In the genomic region with DNA sequence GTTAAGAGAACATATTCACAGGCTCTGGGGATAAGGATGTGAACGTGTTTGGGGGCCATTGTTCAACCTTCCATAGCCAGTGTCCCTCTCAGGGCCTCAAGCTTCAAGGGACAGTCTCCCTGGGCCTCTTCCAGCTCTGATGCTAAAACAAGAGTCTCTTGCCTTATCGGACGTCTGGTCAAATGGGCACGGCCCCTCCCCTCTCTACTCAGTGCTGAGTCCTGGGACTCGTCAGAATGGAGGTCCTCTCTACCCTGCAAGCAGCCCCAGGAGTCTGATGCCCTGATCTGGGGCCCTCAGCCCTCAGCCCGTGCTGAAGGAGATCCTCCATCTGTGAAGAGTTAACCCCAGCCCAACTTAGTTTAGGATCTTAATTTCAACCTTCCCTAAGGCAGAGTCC, we compare ENCODE assay signal across 25 cellular contexts.
"Had no signal": no experiment of that assay in that cellular context is flagged by ENCODE, and none has a peak within 500 bp of the region (broad histone marks: within the 10 kb centered on the region; RNA-seq: fewer than 3 reads in every experiment).

No MANE protein-coding gene starts in this region.

- H3K36me3 Mint-ChIP-seq: activated naive CD4-positive, alpha-beta T cell treated with anti-CD3 and anti-CD28 coated beads, Interleukin-2, amount 10 ng/mL, durations not matched to agents 7 days and 5 days; naive thymus-derived CD8-positive, alpha-beta T cell; stimulated activated naive B cell treated with anti-CD40 and anti-IgM and Interleukin-4, amounts not matched to agents 10 μg/mL and 1 μg/mL and 100 μg/mL, for 72 hours had no signal

- H3K36me3 ChIP-seq: gastrocnemius medialis, pancreas, stomach, tibial artery had no signal

- H3K9me3 ChIP-seq: gastrocnemius medialis, pancreas, psoas muscle, stomach, tibial artery had no signal

- H3K4me2 ChIP-seq: smooth muscle cell had no signal

- H3K4me3 ChIP-seq: dorsolateral prefrontal cortex, gastrocnemius medialis, pancreas, psoas muscle, smooth muscle cell, stomach, tibial artery had no signal

- ATAC-seq: activated CD4-positive, alpha-beta T cell treated with anti-CD3 and anti-CD28 coated beads for 36 hours; gastrocnemius medialis; left colon; naive thymus-derived CD8-positive, alpha-beta T cell; pancreas; psoas muscle; stimulated activated naive B cell treated with anti-CD40 and anti-IgM and Interleukin-4, amounts not matched to agents 10 μg/mL and 1 μg/mL and 100 μg/mL, for 72 hours had no signal

- H3K27ac ChIP-seq: gastrocnemius medialis, psoas muscle, stomach, tibial artery had no signal

- H3K27me3 Mint-ChIP-seq: activated CD4-positive, alpha-beta T cell treated with anti-CD3 and anti-CD28 coated beads for 36 hours; central memory CD8-positive, alpha-beta T cell; naive thymus-derived CD8-positive, alpha-beta T cell; stimulated activated naive B cell treated with anti-CD40 and anti-IgM and Interleukin-4, amounts not matched to agents 10 μg/mL and 1 μg/mL and 100 μg/mL, for 72 hours had no signal

- H3K4me3 Mint-ChIP-seq: activated CD4-positive, alpha-beta T cell treated with anti-CD3 and anti-CD28 coated beads for 36 hours; activated naive CD4-positive, alpha-beta T cell treated with anti-CD3 and anti-CD28 coated beads, Interleukin-2, amount 10 ng/mL, durations not matched to agents 7 days and 5 days; central memory CD8-positive, alpha-beta T cell; naive thymus-derived CD8-positive, alpha-beta T cell; stimulated activated naive B cell treated with anti-CD40 and anti-IgM and Interleukin-4, amounts not matched to agents 10 μg/mL and 1 μg/mL and 100 μg/mL, for 72 hours had no signal

- H3K27ac Mint-ChIP-seq: activated CD4-positive, alpha-beta T cell treated with anti-CD3 and anti-CD28 coated beads for 36 hours; activated naive CD4-positive, alpha-beta T cell treated with anti-CD3 and anti-CD28 coated beads, Interleukin-2, amount 10 ng/mL, durations not matched to agents 7 days and 5 days; stimulated activated naive B cell treated with anti-CD40 and anti-IgM and Interleukin-4, amounts not matched to agents 10 μg/mL and 1 μg/mL and 100 μg/mL, for 72 hours had no signal

- H3K9me3 Mint-ChIP-seq: activated naive CD4-positive, alpha-beta T cell treated with anti-CD3 and anti-CD28 coated beads, Interleukin-2, amount 10 ng/mL, durations not matched to agents 7 days and 5 days; central memory CD8-positive, alpha-beta T cell; naive thymus-derived CD8-positive, alpha-beta T cell; stimulated activated naive B cell treated with anti-CD40 and anti-IgM and Interleukin-4, amounts not matched to agents 10 μg/mL and 1 μg/mL and 100 μg/mL, for 72 hours had no signal

- H3K27me3 ChIP-seq: dorsolateral prefrontal cortex, gastrocnemius medialis, pancreas, stomach, tibial artery had no signal

- DNase-seq: activated CD4-positive, alpha-beta T cell treated with anti-CD3 and anti-CD28 coated beads for 36 hours; activated CD4-positive, alpha-beta T cell treated with anti-CD3 and anti-CD28 coated beads, Interleukin-2, amount 50 U/mL, for 48 hours; activated CD4-positive, CD25-positive, alpha-beta regulatory T cell; activated CD8-positive, alpha-beta memory T cell treated with anti-CD3 and anti-CD28 coated beads for 24 hours; activated gamma-delta T cell; activated naive CD4-positive, alpha-beta T cell treated with anti-CD3 and anti-CD28 coated beads, Interleukin-2, amount 10 ng/mL, durations not matched to agents 7 days and 5 days; activated T-cell treated with anti-CD3 and anti-CD28 coated beads, Interleukin-2, amount 50 U/mL, for 1 hour; amygdala; effector memory CD4-positive, alpha-beta T cell; gastrocnemius medialis; hippocampal formation; kidney; midbrain; naive thymus-derived CD8-positive, alpha-beta T cell; psoas muscle; stimulated activated CD4-positive, alpha-beta T cell treated with anti-CD3 and anti-CD28 coated beads, Interleukin-15, amount 100 ng/mL, for 24 hours; stimulated activated CD4-positive, alpha-beta T cell treated with anti-CD3 and anti-CD28 coated beads, Interleukin-2, amount 100 ng/mL, for 24 hours; stimulated activated naive B cell treated with anti-CD40 and anti-IgM and Interleukin-4, amounts not matched to agents 10 μg/mL and 1 μg/mL and 100 μg/mL, for 72 hours; stomach; tibial artery had no signal
